In the genomic region with DNA sequence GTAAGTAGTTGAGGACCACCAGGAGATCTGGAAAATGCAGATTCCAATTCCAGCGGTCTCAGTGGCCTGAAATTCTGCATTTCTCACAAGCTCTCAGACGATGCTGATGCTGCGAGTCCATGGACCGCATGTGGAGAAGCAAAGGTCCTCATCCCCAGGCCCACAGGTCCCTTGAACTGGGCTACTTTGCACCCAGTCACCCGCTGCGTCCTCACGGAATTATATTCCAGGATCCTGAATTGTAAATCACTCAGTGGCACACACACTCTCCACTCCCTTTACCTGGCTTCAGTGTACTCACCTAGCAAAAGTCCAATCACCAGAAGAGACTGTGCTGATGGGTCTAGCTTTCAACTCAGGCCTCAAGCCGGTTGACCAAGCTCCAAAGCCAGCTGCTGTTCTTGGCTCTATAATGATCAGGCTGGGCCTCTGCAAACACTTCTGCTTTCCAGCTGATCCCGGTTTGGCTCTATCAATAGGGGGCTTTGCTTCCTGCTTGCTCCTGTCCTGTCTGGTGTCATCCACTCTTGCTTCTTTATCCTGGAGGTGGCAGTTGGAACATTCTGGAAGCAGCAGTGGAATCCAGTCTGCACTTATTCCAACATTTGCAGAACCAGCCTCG, we compare ENCODE assay signal across 8 cellular contexts. TPM values are rescaled to one million over a fixed set of nuclear protein-coding genes. Genes with fewer than 3 reads are reported as not detected.
DNase-seq lines count a peak whose midpoint lies in the region; ATAC-seq and TF ChIP-seq lines count a peak whose summit lies in the region.

No MANE protein-coding gene starts in this region.

- peaks cover 6 to 23% (median 20%) of the 10 kb centered on the region in 4 donors for H3K36me3 ChIP-seq in esophagus muscularis mucosa

- H3K4me3 ChIP-seq in GM12875 (ENCODE audit: low read depth, low read length) (peak overlapping the region; percentile 96), esophagus muscularis mucosa (peak overlapping the region; percentile 81 to 99 (median 94)), retinal pigment epithelial cell (ENCODE audit: low read length) (peak overlapping the region; percentile 98)

- no peaks in the 10 kb centered on the region for H3K27me3 ChIP-seq in esophagus muscularis mucosa

- no peak for TF ChIP-seq CTCF in GM12875 (IDR thresholded peaks at IDR 0.05; ENCODE audit: borderline replicate concordance, insufficient read depth, low read depth, low read length)
- TF ChIP-seq CTCF in esophagus muscularis mucosa (IDR thresholded peaks at IDR 0.05), result no peak
- no peak for TF ChIP-seq CTCF in retinal pigment epithelial cell (conservative IDR thresholded peaks at IDR 0.05; ENCODE audit: low read depth, low read length)

- DNase-seq in esophagus muscularis mucosa (ENCODE audit: extremely low spot score) (no peak), retinal pigment epithelial cell (ENCODE audit: low read depth) (no peak), SW480 (ENCODE audit: low spot score) (no peak), NCI-H2081 (lab: John Stamatoyannopoulos, UW) (no peak)
- DNase-seq in central memory CD4-positive, alpha-beta T cell, result no peak

- ATAC-seq in GM21737 (IDR thresholded peaks at IDR 0.05; ENCODE audit: unreplicated experiment), result no peak

- H3K4me1 ChIP-seq in esophagus muscularis mucosa, result peaks cover 33 to 56% (median 44%) of the 10 kb centered on the region in 4 donors

- no peak for TF ChIP-seq EP300 in esophagus muscularis mucosa (IDR thresholded peaks at IDR 0.05)

- TF ChIP-seq POLR2A in Raji (IDR thresholded peaks at IDR 0.05; ENCODE audit: insufficient read depth, low read depth, low read length), result 0 out of 2 replicates have a peak, but pooled peaks have one; percentile 1
- no peak for TF ChIP-seq POLR2A in esophagus muscularis mucosa (IDR thresholded peaks at IDR 0.05; ENCODE audit: low read depth)

- WGBS in esophagus muscularis mucosa, result 73% methylated on average over 9 of the region's 10 CpGs

- no peaks in the 10 kb centered on the region for H3K9me3 ChIP-seq in esophagus muscularis mucosa

- intact Hi-C loops in esophagus muscularis mucosa (cut with DNase I), result no loop called here

- peak overlapping the region; percentile 75 to 88 (median 84) for H3K27ac ChIP-seq in esophagus muscularis mucosa (replicated peaks in 1 of 4)

RNA-seq across cellular contexts. Expression of gene RPL22, which starts 0.9 kb away (rescaled TPM):
- 100 to 1,000 TPM; 150 to 225 (median 218) TPM for total RNA-seq in esophagus muscularis mucosa

RNA-seq across cellular contexts. Expression of gene RNF207, which starts 5.6 kb away (rescaled TPM):
- total RNA-seq in esophagus muscularis mucosa, result 10 to 100 TPM; 10.8 to 43.2 (median 20.2) TPM

RNA-seq across cellular contexts. Expression of gene CHD5, which starts 20.2 kb away (rescaled TPM):
- total RNA-seq in esophagus muscularis mucosa, result 10 to 100 TPM in 2 of 4 donors, 1 to 10 TPM in 2; 5.5 to 16.9 (median 12.0) TPM

RNA-seq across cellular contexts. Expression of gene ICMT, which starts 35.5 kb away (rescaled TPM):
- total RNA-seq in esophagus muscularis mucosa, result 10 to 100 TPM; 60.0 to 89.5 (median 77.8) TPM

RNA-seq across cellular contexts. Expression of gene HES3, which starts 43.7 kb away (rescaled TPM):
- not detected for total RNA-seq in esophagus muscularis mucosa
